14 cellular contexts compared by ENCODE assay signal in genomic region chr6:140082867-140083297, GRCh38.
A peak's percentile ranks its signal among the peaks of the same experiment; 100 is the strongest.
DNase-seq lines count a peak whose midpoint lies in the region; ATAC-seq and TF ChIP-seq lines count a peak whose summit lies in the region.
"Had no signal": no experiment of that assay in that cellular context is flagged by ENCODE, and none has a peak within 500 bp of the region (broad histone marks: within the 10 kb centered on the region; RNA-seq: fewer than 3 reads in every experiment).

No MANE protein-coding gene starts in this region.

- peak overlapping the region; percentile 9 for H2AFZ ChIP-seq in ACC112 (ENCODE audit: low read length, unreplicated experiment)

- H3K4me3 ChIP-seq in ACC112 (ENCODE audit: low read depth, low read length): no peak overlapping the region

- H3K27ac Mint-ChIP-seq in glutamatergic neuron (ENCODE audit: unreplicated experiment): no peak overlapping the region
- H3K27ac Mint-ChIP-seq: activated CD4-positive, alpha-beta memory T cell treated with anti-CD3 and anti-CD28 coated beads for 36 hours; B cell had no signal

- H3K4me1 ChIP-seq in ACC112 (ENCODE audit: control insufficient read depth, insufficient read depth, low read length, unreplicated experiment): peaks cover 45% of the 10 kb centered on the region

- no peaks in the 10 kb centered on the region for H3K27me3 Mint-ChIP-seq in glutamatergic neuron (ENCODE audit: unreplicated experiment)
- H3K27me3 Mint-ChIP-seq: activated CD4-positive, alpha-beta memory T cell treated with anti-CD3 and anti-CD28 coated beads for 36 hours; B cell had no signal

- peak overlapping the region; percentile 51 for H3K27ac ChIP-seq in ACC112 (ENCODE audit: low read depth, low read length)

- DNase-seq in HT1080 (ENCODE audit: low read depth) (peak; percentile 18), astrocyte of the hippocampus (ENCODE audit: low read depth, low spot score) (peak; percentile 35), iris pigment epithelial cell (ENCODE audit: low read depth) (peak; percentile 86), glutamatergic neuron (no peak), NCI-H2107 treated with DMSO at 0.1 percent for 48 hours (lab: John Stamatoyannopoulos, UW; ENCODE audit: unreplicated experiment) (no peak), RPMI8226 (no peak)
- DNase-seq: activated CD4-positive, alpha-beta memory T cell treated with anti-CD3 and anti-CD28 coated beads for 36 hours; activated gamma-delta T cell; cortex of kidney; KBM-7; NCI-H1930 had no signal

- H3K9me3 Mint-ChIP-seq in glutamatergic neuron (ENCODE audit: unreplicated experiment): no peaks in the 10 kb centered on the region
- H3K9me3 Mint-ChIP-seq: activated CD4-positive, alpha-beta memory T cell treated with anti-CD3 and anti-CD28 coated beads for 36 hours had no signal

- no peak for ATAC-seq in GM21526 (IDR thresholded peaks at IDR 0.05; ENCODE audit: low FRiP score, unreplicated experiment)

- no peaks in the 10 kb centered on the region for H3K36me3 ChIP-seq in ACC112 (ENCODE audit: insufficient read depth, low read length)

- no peaks in the 10 kb centered on the region for H3K27me3 ChIP-seq in ACC112 (ENCODE audit: insufficient read depth, low read length)

- no peak overlapping the region for H3K4me3 Mint-ChIP-seq in glutamatergic neuron (ENCODE audit: unreplicated experiment)
- H3K4me3 Mint-ChIP-seq: activated CD4-positive, alpha-beta memory T cell treated with anti-CD3 and anti-CD28 coated beads for 36 hours; B cell had no signal

- H3K36me3 Mint-ChIP-seq in glutamatergic neuron (ENCODE audit: unreplicated experiment): no peaks in the 10 kb centered on the region
- H3K36me3 Mint-ChIP-seq: activated CD4-positive, alpha-beta memory T cell treated with anti-CD3 and anti-CD28 coated beads for 36 hours had no signal

- H3K4me1 Mint-ChIP-seq in glutamatergic neuron (ENCODE audit: low read depth, unreplicated experiment): peaks cover 1% of the 10 kb centered on the region
- H3K4me1 Mint-ChIP-seq: B cell had no signal

- TF ChIP-seq CTCF in glutamatergic neuron (IDR thresholded peaks at IDR 0.05; ENCODE audit: partially characterized antibody, unreplicated experiment): no peak

- no peaks in the 10 kb centered on the region for H3K79me2 ChIP-seq in ACC112 (ENCODE audit: control insufficient read depth, insufficient read depth, low read length, unreplicated experiment)

Comparison
In these comparisons a context has a peak if more than half of its experiments do, and no peak if none do; other contexts are left out.
1. DNase-seq: peak in HT1080 (single experiment), astrocyte of the hippocampus (single experiment) and iris pigment epithelial cell (single experiment); none in glutamatergic neuron (single experiment), NCI-H2107 treated with DMSO at 0.1 percent for 48 hours (single experiment) and RPMI8226 (single experiment).